Comparison of ENCODE assay signal across 22 cellular contexts in genomic region chr7:7812112-7812511, GRCh38.
DNase-seq lines count a peak whose midpoint lies in the region; ATAC-seq and TF ChIP-seq lines count a peak whose summit lies in the region.
"Had no signal": no experiment of that assay in that cellular context is flagged by ENCODE, and none has a peak within 500 bp of the region (broad histone marks: within the 10 kb centered on the region; RNA-seq: fewer than 3 reads in every experiment).

No MANE protein-coding gene starts in this region.

- no TSS peak for BruUV-seq in MCF 10A (replicated peaks; lab: Mats Ljungman, UMichigan)

- H3K9me3 ChIP-seq in HEK293 (ENCODE audit: control insufficient read depth, insufficient read depth, low read depth, low read length) (no peaks in the 10 kb centered on the region), body of pancreas (no peaks in the 10 kb centered on the region), right lobe of liver (no peaks in the 10 kb centered on the region), BE2C (no peaks in the 10 kb centered on the region), T-helper 17 cell (ENCODE audit: control insufficient read depth, low read length, poor library complexity, severe bottlenecking) (no peaks in the 10 kb centered on the region)
- H3K9me3 ChIP-seq: heart right ventricle, tibial nerve had no signal

- TF ChIP-seq POLR2A in body of pancreas (IDR thresholded peaks at IDR 0.05) = no peak
- TF ChIP-seq POLR2A in right lobe of liver (IDR thresholded peaks at IDR 0.05) = no peak

- no peak overlapping the region for H3K27ac ChIP-seq in HEK293 (ENCODE audit: extremely low read depth, low read depth, low read length)
- no peak overlapping the region for H3K27ac ChIP-seq in body of pancreas
- H3K27ac ChIP-seq in right lobe of liver = peak overlapping the region in 2 of 3 donors; percentile 61
- H3K27ac ChIP-seq: foreskin keratinocyte, heart right ventricle, tibial nerve had no signal

- H3K36me3 ChIP-seq in HEK293 (ENCODE audit: control insufficient read depth in 2 of 2, insufficient read depth in 1 of 2, low read length in 2 of 2) (no peaks in the 10 kb centered on the region), body of pancreas (replicated peaks in 1 of 2; ENCODE audit: insufficient read depth in 1 of 2, low read depth in 2 of 2) (no peaks in the 10 kb centered on the region), right lobe of liver (no peaks in the 10 kb centered on the region), BE2C (no peaks in the 10 kb centered on the region; the same call in 1 of the 2 replicates)

- H3K27ac Mint-ChIP-seq in T-helper 17 cell (no peak overlapping the region), MCF 10A (ENCODE audit: low read depth, unreplicated experiment) (no peak overlapping the region)
- H3K27ac Mint-ChIP-seq: CD4-positive, alpha-beta T cell; naive B cell had no signal

- no peak overlapping the region for H3K4me3 Mint-ChIP-seq in T-helper 17 cell
- H3K4me3 Mint-ChIP-seq in MCF 10A (ENCODE audit: unreplicated experiment) = no peak overlapping the region
- H3K4me3 Mint-ChIP-seq: CD4-positive, alpha-beta T cell; naive B cell had no signal

- WGBS in body of pancreas, 2 donors = 48 to 61% methylated on average over 1 of the region's 1 CpG
- WGBS in right lobe of liver (ENCODE audit: insufficient coverage, low coverage, low lambda C conversion rate, missing lambda C conversion rate) = 20% methylated on average over 1 of the region's 1 CpG

- H3K9me3 Mint-ChIP-seq in MCF 10A (ENCODE audit: unreplicated experiment) = no peaks in the 10 kb centered on the region
- H3K9me3 Mint-ChIP-seq: CD4-positive, alpha-beta T cell had no signal

- peak; percentile 62 for DNase-seq in NCI-H2171 (lab: John Stamatoyannopoulos, UW)
- DNase-seq in body of pancreas = peak in 3 of 4 donors; percentile 18 to 42 (median 30)
- peak in 2 of 3 donors; percentile 27 to 59 for DNase-seq in right lobe of liver
- DNase-seq in BE2C = no peak
- DNase-seq in T-helper 17 cell = no peak
- DNase-seq in MCF 10A (ENCODE audit: unreplicated experiment) = no peak
- DNase-seq: activated CD8-positive, alpha-beta memory T cell treated with anti-CD3 and anti-CD28 coated beads for 24 hours; activated gamma-delta T cell; activated T-cell treated with anti-CD3 and anti-CD28 coated beads, Interleukin-2, amount 50 U/mL, for 1 hour; CD4-positive, alpha-beta T cell; DMS79 treated with DMSO at 0.1 percent for 48 hours; foreskin keratinocyte; H7; heart right ventricle; mesendoderm; naive B cell; NCI-H2227 treated with DMSO at 0.1 percent for 48 hours; NK-92 treated with Interleukin-12 subunit alpha and Interleukin-12 subunit beta, amount 100 ng/mL, for 24 hours; SIG-M5 had no signal

- H3K4me3 ChIP-seq in HEK293 (ENCODE audit: low read depth, low read length) = no peak overlapping the region
- no peak overlapping the region for H3K4me3 ChIP-seq in body of pancreas
- no peak overlapping the region for H3K4me3 ChIP-seq in right lobe of liver
- no peak overlapping the region for H3K4me3 ChIP-seq in BE2C (ENCODE audit: low read depth, low read length)
- H3K4me3 ChIP-seq: heart right ventricle, tibial nerve had no signal

- TF ChIP-seq CTCF in HEK293 (tag by site-specific recombination; IDR thresholded peaks at IDR 0.05) (no peak), body of pancreas (IDR thresholded peaks at IDR 0.05) (no peak), right lobe of liver (IDR thresholded peaks at IDR 0.05) (peak in 1 of 4 donors; percentile 12), BE2C (IDR thresholded peaks at IDR 0.05; ENCODE audit: low read depth, low read length) (no peak), MCF 10A (IDR thresholded peaks at IDR 0.05; ENCODE audit: unreplicated experiment) (no peak)

- intact Hi-C loops in body of pancreas (cut with DNase I) = no loop called here
- intact Hi-C loops in right lobe of liver (cut with DNase I) = no loop called here
- intact Hi-C loops in MCF 10A (cut with micrococcal nuclease) = no loop called here

- peaks cover 10% of the 10 kb centered on the region; the same call in 1 of the 2 replicates for H3K4me1 ChIP-seq in HEK293 (ENCODE audit: control insufficient read depth, insufficient read depth, low read length)
- peaks cover 10% of the 10 kb centered on the region for H3K4me1 ChIP-seq in body of pancreas
- H3K4me1 ChIP-seq in right lobe of liver = peaks cover 0 to 24% (median 0%) of the 10 kb centered on the region in 4 donors
- H3K4me1 ChIP-seq in BE2C = peaks cover 10% of the 10 kb centered on the region; the same call in 1 of the 2 replicates
- H3K4me1 ChIP-seq: foreskin keratinocyte, tibial nerve had no signal

- H3K36me3 Mint-ChIP-seq in T-helper 17 cell (ENCODE audit: low read depth) (no peaks in the 10 kb centered on the region), MCF 10A (ENCODE audit: insufficient read depth, unreplicated experiment) (peaks cover 7% of the 10 kb centered on the region)

- peak; percentile 75 for ATAC-seq in body of pancreas
- ATAC-seq in right lobe of liver = peak; percentile 85 to 92 (median 89)
- ATAC-seq in T-helper 17 cell = no peak
- ATAC-seq: foreskin keratinocyte, heart right ventricle, Panc1 had no signal

- H3K27me3 Mint-ChIP-seq in T-helper 17 cell = no peaks in the 10 kb centered on the region
- no peaks in the 10 kb centered on the region for H3K27me3 Mint-ChIP-seq in MCF 10A (ENCODE audit: insufficient read depth, unreplicated experiment)
- H3K27me3 Mint-ChIP-seq: CD4-positive, alpha-beta T cell; naive B cell had no signal

- CTCF ChIA-PET in HEK293 (lab: Yijun Ruan, JAX) (interaction anchor here (0.8 kb wide), 1 partner anchor 47 kb away, joined by 3 read pairs; no protein-coding TSS in a partner anchor), MCF 10A (lab: Yijun Ruan, JAX) (interaction anchor here (1.3 kb wide), 1 partner anchor 18 kb away, joined by 3 read pairs; no protein-coding TSS in a partner anchor)

- peaks cover 22% of the 10 kb centered on the region for H3K4me1 Mint-ChIP-seq in T-helper 17 cell
- no peaks in the 10 kb centered on the region for H3K4me1 Mint-ChIP-seq in MCF 10A (ENCODE audit: insufficient read depth, unreplicated experiment)

- POLR2A ChIA-PET in HEK293 (lab: Yijun Ruan, JAX) = no interaction called here
- POLR2A ChIA-PET in MCF 10A (lab: Yijun Ruan, JAX) = no interaction called here

- no peaks in the 10 kb centered on the region for H3K27me3 ChIP-seq in body of pancreas
- no peaks in the 10 kb centered on the region for H3K27me3 ChIP-seq in right lobe of liver
- H3K27me3 ChIP-seq in BE2C = no peaks in the 10 kb centered on the region
- H3K27me3 ChIP-seq: foreskin keratinocyte, heart right ventricle, tibial nerve had no signal

TF ChIP-seq in HEK293, 187 proteins besides CTCF, POLR2A, EP300 and RAD21:
- no peak for TF ChIP-seq ZNF239 (tag by site-specific recombination; IDR thresholded peaks at IDR 0.05)
- peak; percentile 25; the same call in 1 of the 2 replicates for TF ChIP-seq SCRT2 (tag by site-specific recombination; IDR thresholded peaks at IDR 0.05)
- TF ChIP-seq ZEB2 (tag by site-specific recombination; IDR thresholded peaks at IDR 0.05) = no peak

Comparison
In these comparisons a context has a peak if more than half of its experiments do, and no peak if none do; other contexts are left out.
1. H3K27ac ChIP-seq: peak in right lobe of liver (2 of 3); none in HEK293 (single experiment) and body of pancreas (0 of 4).
2. DNase-seq: peak in NCI-H2171 (single experiment), body of pancreas (3 of 4) and right lobe of liver (2 of 3); none in BE2C (single experiment), T-helper 17 cell (0 of 3) and MCF 10A (single experiment).